16 cellular contexts compared by ENCODE assay signal in the genomic region with DNA sequence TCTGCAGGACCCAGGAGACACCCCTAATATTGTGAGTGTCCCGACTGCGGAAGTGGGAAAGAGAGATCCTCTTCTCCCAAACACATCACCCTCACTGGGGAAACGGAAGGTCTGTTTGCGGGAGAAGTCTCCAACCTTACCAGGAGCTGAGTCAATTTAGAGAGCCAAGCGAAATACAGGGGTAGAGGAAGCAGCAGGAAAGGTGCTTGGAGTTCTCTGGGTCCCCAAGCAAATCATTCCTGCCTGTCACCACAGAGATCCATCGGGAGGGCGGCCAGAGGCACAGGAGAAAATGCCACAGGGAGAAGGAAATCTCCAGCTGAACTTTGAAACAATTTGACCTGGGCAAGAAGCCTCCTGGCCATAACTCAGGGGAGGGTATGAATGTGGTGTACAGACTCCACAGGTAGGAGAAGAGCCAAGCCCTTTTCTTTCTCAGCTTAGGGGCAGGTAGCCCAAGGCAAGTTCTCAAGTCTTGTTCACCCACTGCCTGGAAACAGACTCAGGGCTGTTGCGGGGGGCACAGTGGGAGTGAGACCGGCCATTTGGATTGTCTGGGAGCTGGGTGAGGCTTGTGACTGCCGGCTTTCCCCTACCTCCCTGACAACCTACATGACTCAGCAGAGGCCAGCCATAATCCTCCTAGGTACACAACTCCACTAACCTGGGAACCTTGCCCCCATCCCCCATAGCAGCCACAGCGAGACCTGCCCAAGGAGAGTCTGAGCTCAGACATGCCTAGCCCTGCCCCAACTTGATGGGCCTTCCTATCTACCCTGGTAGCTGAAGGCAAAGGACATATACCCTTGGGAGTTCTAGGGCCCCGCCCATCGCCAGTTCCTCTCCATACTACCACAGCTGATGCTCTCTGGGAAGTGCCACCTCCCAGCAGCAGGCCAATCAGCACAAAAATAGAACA.
"Had no signal": no experiment of that assay in that cellular context is flagged by ENCODE, and none has a peak within 500 bp of the region (broad histone marks: within the 10 kb centered on the region; RNA-seq: fewer than 3 reads in every experiment).

No MANE protein-coding gene starts in this region.

- H3K4me3 ChIP-seq: ascending aorta, left lung, tibial artery, uterus had no signal

- H3K27me3 ChIP-seq: ascending aorta, left lung, tibial artery, uterus had no signal

- DNase-seq: activated CD4-positive, alpha-beta T cell treated with anti-CD3 and anti-CD28 coated beads, Interleukin-2, amount 50 U/mL, for 4 hours; activated CD4-positive, CD25-positive, alpha-beta regulatory T cell treated with anti-CD3 and anti-CD28 coated beads, Interleukin-2, amount 50 U/mL, for 72 hours; activated effector memory CD4-positive, alpha-beta T cell treated with anti-CD3 and anti-CD28 coated beads, Interleukin-2, amount 50 U/mL, for 16 hours; activated naive CD4-positive, alpha-beta T cell treated with anti-CD3 and anti-CD28 coated beads, Interleukin-2, amount 50 U/mL, for 16 hours; activated T-cell treated with anti-CD3 and anti-CD28 coated beads, Interleukin-2, amount 50 U/mL, for 72 hours; effector memory CD4-positive, alpha-beta T cell; kidney; left lung; stimulated activated CD4-positive, alpha-beta T cell treated with anti-CD3 and anti-CD28 coated beads, Interleukin-12 subunit alpha, Interleukin-12 subunit beta, amount 100 ng/mL, for 4 hours; stimulated activated CD4-positive, alpha-beta T cell treated with anti-CD3 and anti-CD28 coated beads, Interleukin-1b, Interleukin-23, amount 100 ng/mL, for 48 hours; stimulated activated naive CD4-positive, alpha-beta T cell treated with Interleukin-2 at 50 U/mL for 16 hours; T-helper 2 cell; tibial artery; uterus had no signal

- H3K4me3 Mint-ChIP-seq: activated T-cell treated with anti-CD3 and anti-CD28 coated beads, Interleukin-2, amount 50 U/mL, for 72 hours had no signal

- H3K36me3 ChIP-seq: ascending aorta, left lung, tibial artery, uterus had no signal

- H3K27ac ChIP-seq: ascending aorta, left lung, tibial artery, uterus, VCaP had no signal

- H3K4me1 ChIP-seq: ascending aorta, left lung, tibial artery, uterus had no signal
